ENCODE assay signal across 1 cellular context in the genomic region with DNA sequence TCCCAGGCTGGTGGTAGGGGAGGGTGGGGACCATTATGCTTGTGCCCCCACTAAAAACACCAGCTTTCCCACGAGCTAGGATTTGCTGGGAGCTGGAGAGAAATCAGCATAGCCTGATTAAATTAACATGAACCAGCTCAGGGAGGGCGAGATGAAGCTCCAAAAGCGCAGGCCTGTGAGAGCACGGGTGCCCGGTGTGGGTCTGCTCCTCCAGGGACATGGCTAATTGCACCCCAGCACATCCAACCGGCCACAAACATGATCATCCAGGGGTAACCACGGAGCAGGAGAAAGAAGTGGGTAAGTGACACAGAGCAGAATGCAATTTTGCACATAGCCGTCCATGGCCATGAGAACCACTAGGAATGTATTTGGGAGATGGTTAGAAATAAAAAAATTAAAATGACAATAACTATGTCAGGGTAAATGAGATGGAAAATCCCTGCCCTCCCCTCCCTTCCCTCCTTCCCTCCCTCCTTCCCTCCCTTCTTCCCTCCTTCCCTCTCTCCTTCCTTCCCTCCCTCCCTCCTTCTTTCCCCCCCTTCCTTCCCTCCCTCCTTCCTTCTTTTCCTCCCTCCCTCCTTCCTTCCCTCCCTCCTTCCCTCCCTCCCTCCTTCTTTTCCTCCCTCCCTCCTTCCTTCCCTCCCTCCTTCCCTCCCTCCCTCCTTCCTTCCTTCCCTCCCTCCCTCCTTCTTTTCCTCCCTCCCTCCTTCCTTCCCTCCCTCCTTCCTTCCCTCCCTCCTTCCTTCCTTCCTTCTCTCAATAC.
TF ChIP-seq lines count a peak whose summit lies in the region.

No MANE protein-coding gene starts in this region.

TF ChIP-seq in WTC11, 78 proteins besides CTCF, POLR2A, EP300 and RAD21 (continued from another document):
- TF ChIP-seq, protein P1, sequence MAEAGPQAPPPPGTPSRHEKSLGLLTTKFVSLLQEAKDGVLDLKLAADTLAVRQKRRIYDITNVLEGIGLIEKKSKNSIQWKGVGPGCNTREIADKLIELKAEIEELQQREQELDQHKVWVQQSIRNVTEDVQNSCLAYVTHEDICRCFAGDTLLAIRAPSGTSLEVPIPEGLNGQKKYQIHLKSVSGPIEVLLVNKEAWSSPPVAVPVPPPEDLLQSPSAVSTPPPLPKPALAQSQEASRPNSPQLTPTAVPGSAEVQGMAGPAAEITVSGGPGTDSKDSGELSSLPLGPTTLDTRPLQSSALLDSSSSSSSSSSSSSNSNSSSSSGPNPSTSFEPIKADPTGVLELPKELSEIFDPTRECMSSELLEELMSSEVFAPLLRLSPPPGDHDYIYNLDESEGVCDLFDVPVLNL (CRISPR knock-in tag; IDR thresholded peaks at IDR 0.05; ENCODE audit: borderline replicate concordance, low read depth) = no peak
- TF ChIP-seq NFYB (CRISPR knock-in tag; conservative IDR thresholded peaks at IDR 0.05; ENCODE audit: low read depth) = no peak
- no peak for TF ChIP-seq ZNF121 (CRISPR knock-in tag; IDR thresholded peaks at IDR 0.05)
